Comparison of ENCODE assay signal across 20 cellular contexts in genomic region chr10:34834274-34834673, GRCh38.
"Had no signal": no experiment of that assay in that cellular context is flagged by ENCODE, and none has a peak within 500 bp of the region (broad histone marks: within the 10 kb centered on the region; RNA-seq: fewer than 3 reads in every experiment).

No MANE protein-coding gene starts in this region.

- H3K36me3 Mint-ChIP-seq: activated CD8-positive, alpha-beta memory T cell treated with anti-CD3 and anti-CD28 coated beads, Interleukin-2, amount 10 ng/mL, durations not matched to agents 7 days and 5 days; activated naive CD8-positive, alpha-beta T cell; brain; WTC11 had no signal

- H3K27me3 Mint-ChIP-seq: activated naive CD8-positive, alpha-beta T cell; T-helper 17 cell had no signal

- H3K9me3 Mint-ChIP-seq: activated naive CD4-positive, alpha-beta T cell treated with anti-CD3 and anti-CD28 coated beads for 36 hours; activated T-cell treated with anti-CD3 and anti-CD28 coated beads, Interleukin-2, amount 50 U/mL, for 4 hours had no signal

- H3K27ac Mint-ChIP-seq: activated CD8-positive, alpha-beta memory T cell treated with anti-CD3 and anti-CD28 coated beads, Interleukin-2, amount 10 ng/mL, durations not matched to agents 7 days and 5 days; activated naive CD4-positive, alpha-beta T cell treated with anti-CD3 and anti-CD28 coated beads for 36 hours; activated naive CD8-positive, alpha-beta T cell; brain; T-helper 17 cell; WTC11 had no signal

- H3K27ac ChIP-seq: cardiac muscle cell, PC-9 had no signal

- DNase-seq: activated CD4-positive, alpha-beta T cell treated with anti-CD3 and anti-CD28 coated beads for 48 hours; activated CD4-positive, alpha-beta T cell treated with anti-CD3 and anti-CD28 coated beads, Interleukin-2, amount 50 U/mL, for 48 hours; activated CD4-positive, CD25-positive, alpha-beta regulatory T cell treated with anti-CD3 and anti-CD28 coated beads, Interleukin-2, amount 50 U/mL, for 72 hours; activated CD8-positive, alpha-beta memory T cell treated with anti-CD3 and anti-CD28 coated beads, Interleukin-2, amount 10 ng/mL, durations not matched to agents 7 days and 5 days; activated gamma-delta T cell; activated naive CD4-positive, alpha-beta T cell treated with anti-CD3 and anti-CD28 coated beads for 36 hours; activated T-cell treated with anti-CD3 and anti-CD28 coated beads, Interleukin-2, amount 50 U/mL, for 4 hours; NCI-H146; NCI-H2029; NCI-H2107; NCI-H2227 treated with DMSO at 0.1 percent for 48 hours; NCI-H526 treated with DMSO at 0.1 percent for 48 hours; PC-9; SIG-M5; T-helper 17 cell; T-helper 9 cell had no signal

- ATAC-seq: activated CD8-positive, alpha-beta memory T cell treated with anti-CD3 and anti-CD28 coated beads, Interleukin-2, amount 10 ng/mL, durations not matched to agents 7 days and 5 days; activated T-cell treated with anti-CD3 and anti-CD28 coated beads, Interleukin-2, amount 50 U/mL, for 4 hours; T-helper 17 cell; WTC11 had no signal

- H3K4me1 Mint-ChIP-seq: activated CD8-positive, alpha-beta memory T cell treated with anti-CD3 and anti-CD28 coated beads, Interleukin-2, amount 10 ng/mL, durations not matched to agents 7 days and 5 days had no signal

- H3K27me3 ChIP-seq: cardiac muscle cell had no signal

- H3K4me3 ChIP-seq: cardiac muscle cell, PC-9 had no signal

- H3K36me3 ChIP-seq: cardiac muscle cell had no signal

- H3K4me3 Mint-ChIP-seq: activated CD8-positive, alpha-beta memory T cell treated with anti-CD3 and anti-CD28 coated beads, Interleukin-2, amount 10 ng/mL, durations not matched to agents 7 days and 5 days; activated naive CD4-positive, alpha-beta T cell treated with anti-CD3 and anti-CD28 coated beads for 36 hours; activated naive CD8-positive, alpha-beta T cell; activated T-cell treated with anti-CD3 and anti-CD28 coated beads, Interleukin-2, amount 50 U/mL, for 4 hours; brain; T-helper 17 cell; WTC11 had no signal
